ENCODE assay signal across 1 cellular context in the genomic region with DNA sequence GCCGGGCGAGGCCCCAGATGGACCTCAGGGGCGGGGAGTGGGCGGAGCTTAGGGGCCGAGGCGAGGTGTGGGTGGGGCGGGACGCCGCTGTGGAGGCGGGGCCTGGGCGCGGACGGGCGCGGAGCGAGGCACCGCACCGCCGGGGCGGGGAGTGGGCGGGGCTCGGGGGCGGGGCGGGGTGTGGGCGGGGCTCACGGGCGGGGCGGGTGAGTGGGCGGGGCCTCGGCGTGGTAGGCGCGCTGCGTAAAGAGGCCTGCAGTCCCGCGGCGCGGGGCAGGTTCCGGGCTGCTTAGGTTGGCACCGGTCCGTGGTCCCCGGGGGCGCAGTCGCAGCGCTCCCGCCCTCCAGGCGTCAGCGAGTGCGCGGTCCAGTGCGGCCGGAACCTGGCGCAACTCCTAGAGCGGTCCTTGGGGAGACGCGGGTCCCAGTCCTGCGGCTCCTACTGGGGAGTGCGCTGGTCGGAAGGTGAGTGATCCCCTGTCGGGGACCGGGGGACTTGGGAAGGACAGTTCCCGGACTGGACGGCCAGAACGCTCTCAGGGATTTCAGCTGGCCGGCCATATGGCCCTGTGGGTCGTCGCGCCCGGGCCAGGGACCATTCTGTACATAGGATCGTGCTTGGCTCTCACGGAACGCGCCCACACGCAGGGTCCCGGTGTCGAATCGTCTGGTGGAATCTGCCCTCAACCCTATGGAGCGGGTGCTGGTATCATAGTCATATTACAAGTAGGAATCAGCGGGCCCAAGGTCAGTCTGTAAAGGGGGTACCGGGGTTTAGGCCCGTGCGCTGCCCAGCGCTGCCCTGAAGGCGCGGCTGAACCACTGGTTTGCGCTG.
TF ChIP-seq lines count a peak whose summit lies in the region.

Gene NQO2 (plus strand): TSS at position 274 of the 835 bp plus-strand sequence. CDS start 6,659 bp downstream, outside the sequence.

TF ChIP-seq in K562, 482 proteins besides CTCF, POLR2A, EP300 and RAD21 (continued from another document and continues in another):
- peak; percentile 80 for TF ChIP-seq ZBTB9 (CRISPR knock-in tag; IDR thresholded peaks at IDR 0.05)
- peak; percentile 20; the same call in 1 of the 2 replicates for TF ChIP-seq CTBP1 (IDR thresholded peaks at IDR 0.05; ENCODE audit: borderline replicate concordance)
- TF ChIP-seq ZNF124 (CRISPR knock-in tag; IDR thresholded peaks at IDR 0.05): no peak
- TF ChIP-seq ATF7 (IDR thresholded peaks at IDR 0.05): peak; percentile 23; the same call in 1 of the 2 replicates
- no peak for TF ChIP-seq SPI1 (IDR thresholded peaks at IDR 0.05; ENCODE audit: borderline replicate concordance, low read depth, low read length)
- no peak for TF ChIP-seq NR3C1 (CRISPR knock-in tag; IDR thresholded peaks at IDR 0.05)
- TF ChIP-seq, protein P1, sequence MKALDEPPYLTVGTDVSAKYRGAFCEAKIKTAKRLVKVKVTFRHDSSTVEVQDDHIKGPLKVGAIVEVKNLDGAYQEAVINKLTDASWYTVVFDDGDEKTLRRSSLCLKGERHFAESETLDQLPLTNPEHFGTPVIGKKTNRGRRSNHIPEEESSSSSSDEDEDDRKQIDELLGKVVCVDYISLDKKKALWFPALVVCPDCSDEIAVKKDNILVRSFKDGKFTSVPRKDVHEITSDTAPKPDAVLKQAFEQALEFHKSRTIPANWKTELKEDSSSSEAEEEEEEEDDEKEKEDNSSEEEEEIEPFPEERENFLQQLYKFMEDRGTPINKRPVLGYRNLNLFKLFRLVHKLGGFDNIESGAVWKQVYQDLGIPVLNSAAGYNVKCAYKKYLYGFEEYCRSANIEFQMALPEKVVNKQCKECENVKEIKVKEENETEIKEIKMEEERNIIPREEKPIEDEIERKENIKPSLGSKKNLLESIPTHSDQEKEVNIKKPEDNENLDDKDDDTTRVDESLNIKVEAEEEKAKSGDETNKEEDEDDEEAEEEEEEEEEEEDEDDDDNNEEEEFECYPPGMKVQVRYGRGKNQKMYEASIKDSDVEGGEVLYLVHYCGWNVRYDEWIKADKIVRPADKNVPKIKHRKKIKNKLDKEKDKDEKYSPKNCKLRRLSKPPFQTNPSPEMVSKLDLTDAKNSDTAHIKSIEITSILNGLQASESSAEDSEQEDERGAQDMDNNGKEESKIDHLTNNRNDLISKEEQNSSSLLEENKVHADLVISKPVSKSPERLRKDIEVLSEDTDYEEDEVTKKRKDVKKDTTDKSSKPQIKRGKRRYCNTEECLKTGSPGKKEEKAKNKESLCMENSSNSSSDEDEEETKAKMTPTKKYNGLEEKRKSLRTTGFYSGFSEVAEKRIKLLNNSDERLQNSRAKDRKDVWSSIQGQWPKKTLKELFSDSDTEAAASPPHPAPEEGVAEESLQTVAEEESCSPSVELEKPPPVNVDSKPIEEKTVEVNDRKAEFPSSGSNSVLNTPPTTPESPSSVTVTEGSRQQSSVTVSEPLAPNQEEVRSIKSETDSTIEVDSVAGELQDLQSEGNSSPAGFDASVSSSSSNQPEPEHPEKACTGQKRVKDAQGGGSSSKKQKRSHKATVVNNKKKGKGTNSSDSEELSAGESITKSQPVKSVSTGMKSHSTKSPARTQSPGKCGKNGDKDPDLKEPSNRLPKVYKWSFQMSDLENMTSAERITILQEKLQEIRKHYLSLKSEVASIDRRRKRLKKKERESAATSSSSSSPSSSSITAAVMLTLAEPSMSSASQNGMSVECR (CRISPR knock-in tag; IDR thresholded peaks at IDR 0.05): no peak; the same call in 1 of the 2 replicates
- TF ChIP-seq THAP7 (CRISPR knock-in tag; IDR thresholded peaks at IDR 0.05): no peak
- peak; percentile 95 for TF ChIP-seq POLR2B (IDR thresholded peaks at IDR 0.05; ENCODE audit: low read depth, partially characterized antibody)
- TF ChIP-seq, protein P2, sequence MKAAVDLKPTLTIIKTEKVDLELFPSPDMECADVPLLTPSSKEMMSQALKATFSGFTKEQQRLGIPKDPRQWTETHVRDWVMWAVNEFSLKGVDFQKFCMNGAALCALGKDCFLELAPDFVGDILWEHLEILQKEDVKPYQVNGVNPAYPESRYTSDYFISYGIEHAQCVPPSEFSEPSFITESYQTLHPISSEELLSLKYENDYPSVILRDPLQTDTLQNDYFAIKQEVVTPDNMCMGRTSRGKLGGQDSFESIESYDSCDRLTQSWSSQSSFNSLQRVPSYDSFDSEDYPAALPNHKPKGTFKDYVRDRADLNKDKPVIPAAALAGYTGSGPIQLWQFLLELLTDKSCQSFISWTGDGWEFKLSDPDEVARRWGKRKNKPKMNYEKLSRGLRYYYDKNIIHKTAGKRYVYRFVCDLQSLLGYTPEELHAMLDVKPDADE (conservative IDR thresholded peaks at IDR 0.05; ENCODE audit: control insufficient read depth, low read depth, low read length): peak; percentile 47; the same call in 1 of the 2 replicates
- TF ChIP-seq, protein P3, sequence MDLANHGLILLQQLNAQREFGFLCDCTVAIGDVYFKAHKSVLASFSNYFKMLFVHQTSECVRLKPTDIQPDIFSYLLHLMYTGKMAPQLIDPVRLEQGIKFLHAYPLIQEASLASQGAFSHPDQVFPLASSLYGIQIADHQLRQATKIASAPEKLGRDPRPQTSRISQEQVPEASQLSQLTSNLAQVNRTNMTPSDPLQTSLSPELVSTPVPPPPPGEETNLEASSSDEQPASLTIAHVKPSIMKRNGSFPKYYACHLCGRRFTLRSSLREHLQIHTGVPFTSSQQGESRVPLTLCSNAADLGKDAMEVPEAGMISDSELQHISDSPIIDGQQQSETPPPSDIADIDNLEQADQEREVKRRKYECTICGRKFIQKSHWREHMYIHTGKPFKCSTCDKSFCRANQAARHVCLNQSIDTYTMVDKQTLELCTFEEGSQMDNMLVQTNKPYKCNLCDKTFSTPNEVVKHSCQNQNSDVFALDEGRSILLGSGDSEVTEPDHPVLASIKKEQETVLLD (IDR thresholded peaks at IDR 0.05): peak; percentile 65; the same call in 1 of the 2 replicates
- TF ChIP-seq, protein P4, sequence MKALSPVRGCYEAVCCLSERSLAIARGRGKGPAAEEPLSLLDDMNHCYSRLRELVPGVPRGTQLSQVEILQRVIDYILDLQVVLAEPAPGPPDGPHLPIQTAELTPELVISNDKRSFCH (CRISPR knock-in tag; IDR thresholded peaks at IDR 0.05): no peak
- TF ChIP-seq, protein P4 (tag; IDR thresholded peaks at IDR 0.05): peak; percentile 69; the same call in 1 of the 2 replicates
- TF ChIP-seq, protein P5, sequence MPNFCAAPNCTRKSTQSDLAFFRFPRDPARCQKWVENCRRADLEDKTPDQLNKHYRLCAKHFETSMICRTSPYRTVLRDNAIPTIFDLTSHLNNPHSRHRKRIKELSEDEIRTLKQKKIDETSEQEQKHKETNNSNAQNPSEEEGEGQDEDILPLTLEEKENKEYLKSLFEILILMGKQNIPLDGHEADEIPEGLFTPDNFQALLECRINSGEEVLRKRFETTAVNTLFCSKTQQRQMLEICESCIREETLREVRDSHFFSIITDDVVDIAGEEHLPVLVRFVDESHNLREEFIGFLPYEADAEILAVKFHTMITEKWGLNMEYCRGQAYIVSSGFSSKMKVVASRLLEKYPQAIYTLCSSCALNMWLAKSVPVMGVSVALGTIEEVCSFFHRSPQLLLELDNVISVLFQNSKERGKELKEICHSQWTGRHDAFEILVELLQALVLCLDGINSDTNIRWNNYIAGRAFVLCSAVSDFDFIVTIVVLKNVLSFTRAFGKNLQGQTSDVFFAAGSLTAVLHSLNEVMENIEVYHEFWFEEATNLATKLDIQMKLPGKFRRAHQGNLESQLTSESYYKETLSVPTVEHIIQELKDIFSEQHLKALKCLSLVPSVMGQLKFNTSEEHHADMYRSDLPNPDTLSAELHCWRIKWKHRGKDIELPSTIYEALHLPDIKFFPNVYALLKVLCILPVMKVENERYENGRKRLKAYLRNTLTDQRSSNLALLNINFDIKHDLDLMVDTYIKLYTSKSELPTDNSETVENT (CRISPR knock-in tag; IDR thresholded peaks at IDR 0.05): peak; percentile 91
- TF ChIP-seq HDGF (IDR thresholded peaks at IDR 0.05): no peak
- peak; percentile 60; the same call in 1 of the 2 replicates for TF ChIP-seq KDM2B (CRISPR knock-in tag; IDR thresholded peaks at IDR 0.05)
- TF ChIP-seq CREM (IDR thresholded peaks at IDR 0.05; ENCODE audit: low read depth): peak; percentile 32; the same call in 1 of the 2 replicates
- no peak for TF ChIP-seq BRD4 (IDR thresholded peaks at IDR 0.05)
- TF ChIP-seq ZFP30 (CRISPR knock-in tag; IDR thresholded peaks at IDR 0.05; ENCODE audit: borderline replicate concordance): no peak
- peak; percentile 60; the same call in 1 of the 2 replicates for TF ChIP-seq PML (IDR thresholded peaks at IDR 0.05; ENCODE audit: low read length)
- TF ChIP-seq, protein P6, sequence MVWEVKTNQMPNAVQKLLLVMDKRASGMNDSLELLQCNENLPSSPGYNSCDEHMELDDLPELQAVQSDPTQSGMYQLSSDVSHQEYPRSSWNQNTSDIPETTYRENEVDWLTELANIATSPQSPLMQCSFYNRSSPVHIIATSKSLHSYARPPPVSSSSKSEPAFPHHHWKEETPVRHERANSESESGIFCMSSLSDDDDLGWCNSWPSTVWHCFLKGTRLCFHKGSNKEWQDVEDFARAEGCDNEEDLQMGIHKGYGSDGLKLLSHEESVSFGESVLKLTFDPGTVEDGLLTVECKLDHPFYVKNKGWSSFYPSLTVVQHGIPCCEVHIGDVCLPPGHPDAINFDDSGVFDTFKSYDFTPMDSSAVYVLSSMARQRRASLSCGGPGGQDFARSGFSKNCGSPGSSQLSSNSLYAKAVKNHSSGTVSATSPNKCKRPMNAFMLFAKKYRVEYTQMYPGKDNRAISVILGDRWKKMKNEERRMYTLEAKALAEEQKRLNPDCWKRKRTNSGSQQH (CRISPR knock-in tag; IDR thresholded peaks at IDR 0.05): peak; percentile 30; the same call in 1 of the 2 replicates
- no peak for TF ChIP-seq MYNN (IDR thresholded peaks at IDR 0.05)
- TF ChIP-seq MYNN (CRISPR knock-in tag; IDR thresholded peaks at IDR 0.05): no peak
- 0 out of 2 replicates have a peak, but pooled peaks have one; percentile 51 for TF ChIP-seq ZNF232 (CRISPR knock-in tag; IDR thresholded peaks at IDR 0.05)
- TF ChIP-seq, protein P7, sequence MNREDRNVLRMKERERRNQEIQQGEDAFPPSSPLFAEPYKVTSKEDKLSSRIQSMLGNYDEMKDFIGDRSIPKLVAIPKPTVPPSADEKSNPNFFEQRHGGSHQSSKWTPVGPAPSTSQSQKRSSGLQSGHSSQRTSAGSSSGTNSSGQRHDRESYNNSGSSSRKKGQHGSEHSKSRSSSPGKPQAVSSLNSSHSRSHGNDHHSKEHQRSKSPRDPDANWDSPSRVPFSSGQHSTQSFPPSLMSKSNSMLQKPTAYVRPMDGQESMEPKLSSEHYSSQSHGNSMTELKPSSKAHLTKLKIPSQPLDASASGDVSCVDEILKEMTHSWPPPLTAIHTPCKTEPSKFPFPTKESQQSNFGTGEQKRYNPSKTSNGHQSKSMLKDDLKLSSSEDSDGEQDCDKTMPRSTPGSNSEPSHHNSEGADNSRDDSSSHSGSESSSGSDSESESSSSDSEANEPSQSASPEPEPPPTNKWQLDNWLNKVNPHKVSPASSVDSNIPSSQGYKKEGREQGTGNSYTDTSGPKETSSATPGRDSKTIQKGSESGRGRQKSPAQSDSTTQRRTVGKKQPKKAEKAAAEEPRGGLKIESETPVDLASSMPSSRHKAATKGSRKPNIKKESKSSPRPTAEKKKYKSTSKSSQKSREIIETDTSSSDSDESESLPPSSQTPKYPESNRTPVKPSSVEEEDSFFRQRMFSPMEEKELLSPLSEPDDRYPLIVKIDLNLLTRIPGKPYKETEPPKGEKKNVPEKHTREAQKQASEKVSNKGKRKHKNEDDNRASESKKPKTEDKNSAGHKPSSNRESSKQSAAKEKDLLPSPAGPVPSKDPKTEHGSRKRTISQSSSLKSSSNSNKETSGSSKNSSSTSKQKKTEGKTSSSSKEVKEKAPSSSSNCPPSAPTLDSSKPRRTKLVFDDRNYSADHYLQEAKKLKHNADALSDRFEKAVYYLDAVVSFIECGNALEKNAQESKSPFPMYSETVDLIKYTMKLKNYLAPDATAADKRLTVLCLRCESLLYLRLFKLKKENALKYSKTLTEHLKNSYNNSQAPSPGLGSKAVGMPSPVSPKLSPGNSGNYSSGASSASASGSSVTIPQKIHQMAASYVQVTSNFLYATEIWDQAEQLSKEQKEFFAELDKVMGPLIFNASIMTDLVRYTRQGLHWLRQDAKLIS (CRISPR knock-in tag; IDR thresholded peaks at IDR 0.05): peak; percentile 90
- TF ChIP-seq RBM15 (IDR thresholded peaks at IDR 0.05; ENCODE audit: insufficient read depth, low read length): no peak
- no peak for TF ChIP-seq ZNF445 (CRISPR knock-in tag; IDR thresholded peaks at IDR 0.05; ENCODE audit: low read depth)
- no peak for TF ChIP-seq SNRNP70 (optimal IDR thresholded peaks at IDR 0.05; ENCODE audit: low read depth, low read length)
- TF ChIP-seq ZBTB17 (CRISPR knock-in tag; IDR thresholded peaks at IDR 0.05): peak; percentile 50; the same call in 1 of the 2 replicates
- TF ChIP-seq STAT5A (IDR thresholded peaks at IDR 0.05; ENCODE audit: borderline replicate concordance, low read length): no peak
- peak; percentile 96 for TF ChIP-seq POLR2G (IDR thresholded peaks at IDR 0.05; ENCODE audit: low read depth, low read length)
- peak; percentile 16 for TF ChIP-seq TOE1 (IDR thresholded peaks at IDR 0.05; ENCODE audit: borderline replicate concordance)
- no peak for TF ChIP-seq TOE1 (CRISPR knock-in tag; IDR thresholded peaks at IDR 0.05; ENCODE audit: borderline replicate concordance, low read depth)
- TF ChIP-seq, protein P8, sequence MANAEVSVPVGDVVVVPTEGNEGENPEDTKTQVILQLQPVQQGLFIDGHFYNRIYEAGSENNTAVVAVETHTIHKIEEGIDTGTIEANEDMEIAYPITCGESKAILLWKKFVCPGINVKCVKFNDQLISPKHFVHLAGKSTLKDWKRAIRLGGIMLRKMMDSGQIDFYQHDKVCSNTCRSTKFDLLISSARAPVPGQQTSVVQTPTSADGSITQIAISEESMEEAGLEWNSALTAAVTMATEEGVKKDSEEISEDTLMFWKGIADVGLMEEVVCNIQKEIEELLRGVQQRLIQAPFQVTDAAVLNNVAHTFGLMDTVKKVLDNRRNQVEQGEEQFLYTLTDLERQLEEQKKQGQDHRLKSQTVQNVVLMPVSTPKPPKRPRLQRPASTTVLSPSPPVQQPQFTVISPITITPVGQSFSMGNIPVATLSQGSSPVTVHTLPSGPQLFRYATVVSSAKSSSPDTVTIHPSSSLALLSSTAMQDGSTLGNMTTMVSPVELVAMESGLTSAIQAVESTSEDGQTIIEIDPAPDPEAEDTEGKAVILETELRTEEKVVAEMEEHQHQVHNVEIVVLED (CRISPR knock-in tag; IDR thresholded peaks at IDR 0.05): peak; percentile 73
